7 cellular contexts compared by ENCODE assay signal in the genomic region with DNA sequence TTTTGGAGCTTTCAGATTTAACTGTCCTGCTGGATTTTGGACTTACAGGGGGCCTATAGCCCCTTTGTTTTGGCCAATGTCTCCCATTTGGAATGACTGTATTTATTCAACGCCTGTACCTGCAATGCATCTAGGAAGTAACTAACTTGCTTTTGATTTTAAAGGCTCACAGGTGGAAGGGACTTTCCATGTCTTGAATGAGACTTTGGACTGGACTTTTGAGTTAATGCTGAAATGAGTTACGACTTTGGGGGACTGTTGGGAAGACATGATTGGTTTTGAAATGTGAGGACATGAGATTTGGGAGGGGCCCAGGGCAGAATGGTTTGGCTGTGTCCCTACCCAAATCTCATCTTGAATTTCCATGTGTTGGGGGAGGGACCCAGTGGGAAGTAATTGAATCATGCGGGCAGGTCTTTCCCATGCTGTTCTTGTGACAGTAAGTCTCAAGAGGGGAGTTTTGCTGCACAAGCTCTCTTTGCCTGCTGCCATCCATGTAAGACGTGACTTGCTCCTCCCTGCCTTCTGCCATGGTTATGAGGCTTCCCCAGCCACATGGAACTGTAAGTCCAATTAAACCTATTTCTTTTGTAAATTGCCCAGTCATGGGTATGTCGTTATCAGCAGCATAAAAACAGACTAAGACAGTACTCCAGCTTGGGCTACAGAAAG. TPM values are rescaled to one million over a fixed set of nuclear protein-coding genes. Genes with fewer than 3 reads are reported as not detected.
"Had no signal": no experiment of that assay in that cellular context is flagged by ENCODE, and none has a peak within 500 bp of the region (broad histone marks: within the 10 kb centered on the region; RNA-seq: fewer than 3 reads in every experiment).

No MANE protein-coding gene starts in this region.

RNA-seq across cellular contexts. Expression of gene PPIAL4G, which starts 43.3 kb away (rescaled TPM):
- total RNA-seq: M059J, OCI-LY7, PC-9, Right ventricle myocardium inferior, SK-MEL-5, WTC11 had no signal
- polyA plus RNA-seq: aorta had no signal
